In the genomic region with DNA sequence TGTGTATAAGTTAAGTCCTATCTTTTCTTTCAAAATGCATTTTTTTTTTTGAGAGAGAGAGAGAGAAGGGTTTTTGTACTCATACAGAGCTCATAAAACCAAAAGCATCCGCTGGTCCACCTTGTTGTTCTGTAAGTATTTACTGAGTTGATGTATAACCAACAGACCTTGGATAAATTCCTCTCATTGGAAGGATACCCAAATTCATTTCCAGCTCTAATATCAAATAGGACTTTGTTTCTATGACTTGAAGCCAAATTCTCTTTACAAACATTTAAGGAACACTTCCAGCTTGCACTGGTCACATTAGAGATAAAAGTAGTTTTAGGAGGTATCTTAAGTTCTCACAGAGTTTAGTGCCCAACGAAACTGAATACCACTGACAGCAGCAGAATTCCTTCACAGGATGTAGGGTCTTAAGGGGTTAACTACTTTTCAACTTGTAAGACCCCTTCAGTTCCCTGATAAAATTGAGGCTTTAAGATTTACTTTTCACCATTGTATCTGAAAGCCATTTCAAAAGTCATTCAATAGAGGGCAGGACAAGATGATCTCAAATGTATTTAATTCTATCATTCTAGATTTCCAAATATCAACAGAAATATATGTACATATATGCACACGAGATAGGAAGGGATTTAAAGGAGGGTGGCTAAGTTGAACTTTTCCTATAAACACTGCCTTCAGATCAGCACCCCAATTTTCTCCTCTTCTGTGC, we compare ENCODE assay signal across 24 cellular contexts.
"Had no signal": no experiment of that assay in that cellular context is flagged by ENCODE, and none has a peak within 500 bp of the region (broad histone marks: within the 10 kb centered on the region; RNA-seq: fewer than 3 reads in every experiment).

No MANE protein-coding gene starts in this region.

- H3K4me3 Mint-ChIP-seq: mesothelial cell of epicardium, naive B cell had no signal

- H3K36me3 Mint-ChIP-seq: mesothelial cell of epicardium, naive B cell had no signal

- DNase-seq: dermis blood vessel endothelial cell; dorsolateral prefrontal cortex; effector CD4-positive, alpha-beta T cell; effector memory CD4-positive, alpha-beta T cell; foreskin fibroblast; foreskin melanocyte; gastrocnemius medialis; glutamatergic neuron; head of caudate nucleus; heart right ventricle; hippocampal formation; left cardiac atrium; left ventricle myocardium inferior; lower lobe of right lung; mesenchymal stem cell; mucosa of descending colon; naive B cell had no signal

- H3K4me1 Mint-ChIP-seq: mesothelial cell of epicardium, naive B cell had no signal

- H3K27ac Mint-ChIP-seq: mesothelial cell of epicardium, naive B cell had no signal

- FAIRE-seq: colon, endothelial cell of umbilical vein, islet of Langerhans, keratinocyte had no signal

- H3K27ac ChIP-seq: coronary artery, dorsolateral prefrontal cortex, esophagus muscularis mucosa, gastrocnemius medialis, heart right ventricle, left ventricle myocardium inferior, lower lobe of right lung had no signal

- H3K4me1 ChIP-seq: esophagus muscularis mucosa, gastrocnemius medialis, heart right ventricle, left ventricle myocardium inferior, lower lobe of right lung had no signal

- H3K36me3 ChIP-seq: esophagus muscularis mucosa, gastrocnemius medialis, heart right ventricle, left ventricle myocardium inferior, lower lobe of right lung had no signal

- H3K9me3 Mint-ChIP-seq: mesothelial cell of epicardium had no signal

- H3K27me3 ChIP-seq: esophagus muscularis mucosa, gastrocnemius medialis, heart right ventricle had no signal

- H3K9me3 ChIP-seq: esophagus muscularis mucosa, gastrocnemius medialis, lower lobe of right lung had no signal

- H3K4me3 ChIP-seq: coronary artery, dorsolateral prefrontal cortex, esophagus muscularis mucosa, gastrocnemius medialis, heart right ventricle, left ventricle myocardium inferior, lower lobe of right lung, mucosa of descending colon had no signal

- H3K27me3 Mint-ChIP-seq: naive B cell had no signal

- ATAC-seq: gastrocnemius medialis, heart right ventricle, left cardiac atrium, lower lobe of right lung, mucosa of descending colon had no signal
